ENCODE assay signal across 12 cellular contexts in genomic region chr3:194582196-194582905, GRCh38. TPM values are rescaled to one million over a fixed set of nuclear protein-coding genes. Genes with fewer than 3 reads are reported as not detected.
A peak's percentile ranks its signal among the peaks of the same experiment; 100 is the strongest.
DNase-seq lines count a peak whose midpoint lies in the region; ATAC-seq and TF ChIP-seq lines count a peak whose summit lies in the region.
"Had no signal": no experiment of that assay in that cellular context is flagged by ENCODE, and none has a peak within 500 bp of the region (broad histone marks: within the 10 kb centered on the region; RNA-seq: fewer than 3 reads in every experiment).

No MANE protein-coding gene starts in this region.

- H3K36me3 Mint-ChIP-seq in MCF 10A (ENCODE audit: insufficient read depth, unreplicated experiment): no peaks in the 10 kb centered on the region
- no peaks in the 10 kb centered on the region for H3K36me3 Mint-ChIP-seq in T-helper 17 cell (ENCODE audit: low read depth)
- H3K36me3 Mint-ChIP-seq in stimulated activated naive B cell treated with anti-CD40 and anti-IgM and Interleukin-4, amounts not matched to agents 10 μg/mL and 1 μg/mL and 100 μg/mL, for 72 hours: peaks cover 17 to 27% of the 10 kb centered on the region in 2 donors

- H3K27me3 ChIP-seq in breast epithelium: no peaks in the 10 kb centered on the region
- H3K27me3 ChIP-seq: BLaER1 treated with 17β-estradiol and CSF1 and Interleukin-3, amounts not matched to agents 10 nM and 100 nM had no signal

- H3K27ac Mint-ChIP-seq in MCF 10A (ENCODE audit: low read depth, unreplicated experiment): peak overlapping the region; percentile 39
- no peak overlapping the region for H3K27ac Mint-ChIP-seq in T-helper 17 cell
- H3K27ac Mint-ChIP-seq in stimulated activated naive B cell treated with anti-CD40 and anti-IgM and Interleukin-4, amounts not matched to agents 10 μg/mL and 1 μg/mL and 100 μg/mL, for 72 hours: peak overlapping the region; percentile 59

- H3K27me3 Mint-ChIP-seq in MCF 10A (ENCODE audit: insufficient read depth, unreplicated experiment): no peaks in the 10 kb centered on the region
- no peaks in the 10 kb centered on the region for H3K27me3 Mint-ChIP-seq in T-helper 17 cell
- H3K27me3 Mint-ChIP-seq in stimulated activated naive B cell treated with anti-CD40 and anti-IgM and Interleukin-4, amounts not matched to agents 10 μg/mL and 1 μg/mL and 100 μg/mL, for 72 hours: peaks cover 0 to 5% of the 10 kb centered on the region in 2 donors

- TF ChIP-seq CTCF in MCF 10A (IDR thresholded peaks at IDR 0.05; ENCODE audit: unreplicated experiment): no peak
- TF ChIP-seq CTCF in breast epithelium (IDR thresholded peaks at IDR 0.05): no peak

- no peak for DNase-seq in MCF 10A (ENCODE audit: unreplicated experiment)
- no peak for DNase-seq in breast epithelium (ENCODE audit: low spot score in 2 of 2)
- no peak for DNase-seq in T-helper 17 cell
- peak; percentile 19 for DNase-seq in glomerular visceral epithelial cell (ENCODE audit: extremely low spot score)
- DNase-seq in stimulated activated naive B cell treated with anti-CD40 and anti-IgM and Interleukin-4, amounts not matched to agents 10 μg/mL and 1 μg/mL and 100 μg/mL, for 72 hours: no peak
- DNase-seq in HEK293T (ENCODE audit: extremely low spot score): no peak
- no peak for DNase-seq in activated effector memory CD4-positive, alpha-beta T cell treated with anti-CD3 and anti-CD28 coated beads, Interleukin-2, amount 50 U/mL, for 16 hours
- DNase-seq: activated CD4-positive, alpha-beta T cell treated with anti-CD3 and anti-CD28 coated beads for 1 hour; NCI-H1417 had no signal

- H3K4me1 Mint-ChIP-seq in MCF 10A (ENCODE audit: insufficient read depth, unreplicated experiment) (peaks cover 29% of the 10 kb centered on the region), T-helper 17 cell (peaks cover 12% of the 10 kb centered on the region)
- peaks cover 12 to 21% of the 10 kb centered on the region in 2 donors for H3K4me1 Mint-ChIP-seq in stimulated activated naive B cell treated with anti-CD40 and anti-IgM and Interleukin-4, amounts not matched to agents 10 μg/mL and 1 μg/mL and 100 μg/mL, for 72 hours

- H3K4me3 Mint-ChIP-seq in MCF 10A (ENCODE audit: unreplicated experiment): peak overlapping the region; percentile 38
- peak overlapping the region; percentile 73 for H3K4me3 Mint-ChIP-seq in T-helper 17 cell
- peak overlapping the region; percentile 36 to 57 for H3K4me3 Mint-ChIP-seq in stimulated activated naive B cell treated with anti-CD40 and anti-IgM and Interleukin-4, amounts not matched to agents 10 μg/mL and 1 μg/mL and 100 μg/mL, for 72 hours

- ATAC-seq in T-helper 17 cell (no peak), GM21786 (IDR thresholded peaks at IDR 0.05; ENCODE audit: unreplicated experiment) (no peak)
- ATAC-seq in stimulated activated naive B cell treated with anti-CD40 and anti-IgM and Interleukin-4, amounts not matched to agents 10 μg/mL and 1 μg/mL and 100 μg/mL, for 72 hours (replicated peaks): no peak
- ATAC-seq: right cardiac atrium had no signal

- POLR2A ChIA-PET in MCF 10A (lab: Yijun Ruan, JAX) (interaction anchor here (1.0 to 3.4 kb wide), 4 partner anchors 51 to 98 kb away, joined by 3 to 31 read pairs (median 10); partner anchors contain the start of gene ATP13A3), HEK293T (lab: Yijun Ruan, JAX) (interaction anchor here (1.9 kb wide), 1 partner anchor 10 kb away, joined by 7 read pairs; no protein-coding TSS in a partner anchor)

- no peaks in the 10 kb centered on the region for H3K36me3 ChIP-seq in breast epithelium

- no peak overlapping the region for H3K4me3 ChIP-seq in breast epithelium

- intact Hi-C loops in MCF 10A (cut with micrococcal nuclease) (no loop called here), breast epithelium (cut with DNase I; ENCODE audit: low total_unique reads) (loop anchor here (5.0 kb wide), 1 partner anchor 95 kb away; the partner anchor contains the start of gene ATP13A3)

- no TSS peak for BruUV-seq in MCF 10A (replicated peaks; lab: Mats Ljungman, UMichigan)

- H3K4me1 ChIP-seq in breast epithelium: no peaks in the 10 kb centered on the region

- CTCF ChIA-PET in MCF 10A (lab: Yijun Ruan, JAX) (interaction anchor here (0.6 to 4.3 kb wide), 3 partner anchors 32 to 110 kb away, joined by 3 to 18 read pairs (median 4); no protein-coding TSS in a partner anchor), HEK293T (lab: Yijun Ruan, JAX) (no interaction called here)

- no peak for TF ChIP-seq POLR2A in breast epithelium (IDR thresholded peaks at IDR 0.05)

- H3K9me3 ChIP-seq in breast epithelium (no peaks in the 10 kb centered on the region), T-helper 17 cell (ENCODE audit: control insufficient read depth, low read length, poor library complexity, severe bottlenecking) (no peaks in the 10 kb centered on the region)
- H3K9me3 ChIP-seq: BLaER1 treated with 17β-estradiol and CSF1 and Interleukin-3, amounts not matched to agents 10 nM and 100 nM had no signal

- no peaks in the 10 kb centered on the region for H3K9me3 Mint-ChIP-seq in MCF 10A (ENCODE audit: unreplicated experiment)
- peaks cover 3 to 4% of the 10 kb centered on the region in 2 donors for H3K9me3 Mint-ChIP-seq in stimulated activated naive B cell treated with anti-CD40 and anti-IgM and Interleukin-4, amounts not matched to agents 10 μg/mL and 1 μg/mL and 100 μg/mL, for 72 hours

- no peak overlapping the region for H3K27ac ChIP-seq in breast epithelium

TF ChIP-seq in HEK293T, 16 proteins besides CTCF, POLR2A, EP300 and RAD21:
- no peak for TF ChIP-seq L3MBTL2 (conservative IDR thresholded peaks at IDR 0.05)
- no peak for TF ChIP-seq CTBP1 (IDR thresholded peaks at IDR 0.05; ENCODE audit: borderline replicate concordance)
- no peak for TF ChIP-seq SP1 (IDR thresholded peaks at IDR 0.05)
- no peak for TF ChIP-seq HDGF (IDR thresholded peaks at IDR 0.05; ENCODE audit: borderline replicate concordance)
- TF ChIP-seq FOXM1 (IDR thresholded peaks at IDR 0.05; ENCODE audit: borderline replicate concordance): no peak
- TF ChIP-seq NFRKB (IDR thresholded peaks at IDR 0.05): no peak
- no peak for TF ChIP-seq ELF4 (IDR thresholded peaks at IDR 0.05)
- no peak for TF ChIP-seq TARDBP (IDR thresholded peaks at IDR 0.05)
- no peak for TF ChIP-seq ARNT (IDR thresholded peaks at IDR 0.05)
- TF ChIP-seq BHLHE40 (IDR thresholded peaks at IDR 0.05; ENCODE audit: borderline replicate concordance): no peak
- no peak for TF ChIP-seq FOXA1 (IDR thresholded peaks at IDR 0.05)
- TF ChIP-seq LEF1 (IDR thresholded peaks at IDR 0.05; ENCODE audit: borderline replicate concordance): no peak
- no peak for TF ChIP-seq PKNOX1 (IDR thresholded peaks at IDR 0.05)
- TF ChIP-seq SUZ12 (IDR thresholded peaks at IDR 0.05): no peak
- no peak for TF ChIP-seq FOXK2 (IDR thresholded peaks at IDR 0.05)

RNA-seq across cellular contexts. Expression of gene TMEM44, which starts 50.9 kb away (rescaled TPM):
- total RNA-seq in MCF 10A (2022): 8.3 and 13.2 TPM in 2 replicates
- total RNA-seq in breast epithelium: 10 to 100 TPM in 1 of 3 donors, 1 to 10 TPM in 2; 9.4 to 12.8 (median 9.6) TPM
- total RNA-seq in T-helper 17 cell: under 1 TPM; 0.87 to 0.94 TPM
